15 cellular contexts compared by ENCODE assay signal in genomic region chr3:150035910-150036661, GRCh38.
A peak's percentile ranks its signal among the peaks of the same experiment; 100 is the strongest.
DNase-seq lines count a peak whose midpoint lies in the region; ATAC-seq and TF ChIP-seq lines count a peak whose summit lies in the region.
"Had no signal": no experiment of that assay in that cellular context is flagged by ENCODE, and none has a peak within 500 bp of the region (broad histone marks: within the 10 kb centered on the region; RNA-seq: fewer than 3 reads in every experiment).

No MANE protein-coding gene starts in this region.

- H3F3A ChIP-seq in GM23338 (replicated peaks; ENCODE audit: low read depth), result no peaks in the 10 kb centered on the region

- peaks cover 61% of the 10 kb centered on the region for H3K4me1 ChIP-seq in GM23338 (ENCODE audit: insufficient read depth)
- H3K4me1 ChIP-seq: SJCRH30 had no signal

- no peak overlapping the region for H3K4me3 ChIP-seq in GM23338
- H3K4me3 ChIP-seq: BLaER1, PC-9, SJCRH30 had no signal

- peak overlapping the region; percentile 86; the same call in 1 of the 2 replicates for H2AFZ ChIP-seq in GM23338
- H2AFZ ChIP-seq: PC-9 had no signal

- H4K20me1 ChIP-seq in GM23338 (replicated peaks; ENCODE audit: insufficient read depth), result no peaks in the 10 kb centered on the region
- H4K20me1 ChIP-seq: BLaER1 had no signal

- H3K27ac ChIP-seq in GM23338 (ENCODE audit: low read depth), result no peak overlapping the region
- H3K27ac ChIP-seq: BLaER1, PC-9, SJCRH30 had no signal

- ATAC-seq in GM23338 (no peak), left cardiac atrium (no peak)
- ATAC-seq: CD8-positive, alpha-beta T cell had no signal

- no peak for DNase-seq in GM23338 (ENCODE audit: low spot score)
- peak; percentile 28 for DNase-seq in astrocyte of the hippocampus (ENCODE audit: low read depth, low spot score)
- peak; percentile 22 for DNase-seq in glutamatergic neuron
- peak; percentile 17 for DNase-seq in non-pigmented ciliary epithelial cell (ENCODE audit: low read depth)
- no peak for DNase-seq in NCI-H1694 treated with DMSO at 0.1 percent for 48 hours (lab: John Stamatoyannopoulos, UW)
- no peak for DNase-seq in occipital lobe (lab: John Stamatoyannopoulos, UW)
- DNase-seq in left cardiac atrium, result no peak
- no peak for DNase-seq in NCI-H2227 (lab: John Stamatoyannopoulos, UW; ENCODE audit: unreplicated experiment)
- DNase-seq: CD8-positive, alpha-beta T cell; NCI-H1048; NCI-H1436 treated with DMSO at 0.1 percent for 48 hours; NCI-H510A; PC-9; SJCRH30 had no signal

- peaks cover 8% of the 10 kb centered on the region for H3K27me3 Mint-ChIP-seq in GM23338 (ENCODE audit: insufficient read depth, low read depth, poor library complexity)
- H3K27me3 Mint-ChIP-seq in glutamatergic neuron (ENCODE audit: unreplicated experiment), result no peaks in the 10 kb centered on the region

- H3K4me3 Mint-ChIP-seq in GM23338 (no peak overlapping the region), glutamatergic neuron (ENCODE audit: unreplicated experiment) (peak overlapping the region; percentile 43)
- H3K4me3 Mint-ChIP-seq: CD8-positive, alpha-beta T cell had no signal

- H3K9me2 ChIP-seq in GM23338 (ENCODE audit: insufficient read depth), result peaks cover 6% of the 10 kb centered on the region

- intact Hi-C loops in left cardiac atrium (cut with DNase I), result no loop called here

- H3K4me1 Mint-ChIP-seq in GM23338, result peaks cover 58% of the 10 kb centered on the region
- peaks cover 31% of the 10 kb centered on the region for H3K4me1 Mint-ChIP-seq in glutamatergic neuron (ENCODE audit: low read depth, unreplicated experiment)

- no peaks in the 10 kb centered on the region for H3K27me3 ChIP-seq in GM23338 (ENCODE audit: insufficient read depth)
- H3K27me3 ChIP-seq: BLaER1, SJCRH30 had no signal

- peak overlapping the region; percentile 9; the same call in 1 of the 2 replicates for H3K27ac Mint-ChIP-seq in GM23338
- H3K27ac Mint-ChIP-seq in glutamatergic neuron (ENCODE audit: unreplicated experiment), result peak overlapping the region; percentile 81
- H3K27ac Mint-ChIP-seq: CD8-positive, alpha-beta T cell had no signal

- peak overlapping the region; percentile 42 for H3K4me2 ChIP-seq in GM23338
- H3K4me2 ChIP-seq: PC-9 had no signal

- no peaks in the 10 kb centered on the region for H3K79me2 ChIP-seq in GM23338 (replicated peaks; ENCODE audit: insufficient read depth)

- TF ChIP-seq CTCF in GM23338 (conservative IDR thresholded peaks at IDR 0.05; ENCODE audit: low read depth in 2 of 2), result no peak
- no peak for TF ChIP-seq CTCF in glutamatergic neuron (IDR thresholded peaks at IDR 0.05; ENCODE audit: partially characterized antibody, unreplicated experiment)

- H3K36me3 Mint-ChIP-seq in GM23338 (ENCODE audit: low read depth), result peaks cover 3% of the 10 kb centered on the region; the same call in 1 of the 3 replicates
- H3K36me3 Mint-ChIP-seq in glutamatergic neuron (ENCODE audit: unreplicated experiment), result no peaks in the 10 kb centered on the region
- H3K36me3 Mint-ChIP-seq: CD8-positive, alpha-beta T cell had no signal

- no peaks in the 10 kb centered on the region for H3K36me3 ChIP-seq in GM23338 (ENCODE audit: insufficient read depth)
- H3K36me3 ChIP-seq: BLaER1, SJCRH30 had no signal

- 0 out of 3 replicates have a peak, but pooled peaks cover under 1% of the 10 kb centered on the region for H3K9me3 Mint-ChIP-seq in GM23338
- peaks cover 12% of the 10 kb centered on the region for H3K9me3 Mint-ChIP-seq in glutamatergic neuron (ENCODE audit: unreplicated experiment)

TF ChIP-seq in GM23338, 12 proteins besides CTCF, POLR2A, EP300 and RAD21 (continues in another document):
- TF ChIP-seq JUNB (IDR thresholded peaks at IDR 0.05; ENCODE audit: unreplicated experiment), result no peak
- TF ChIP-seq REST (IDR thresholded peaks at IDR 0.05; ENCODE audit: unreplicated experiment), result no peak
- no peak for TF ChIP-seq POLR2AphosphoS5 (IDR thresholded peaks at IDR 0.05; ENCODE audit: low read depth)
- TF ChIP-seq ZNF462 (CRISPR knock-in tag; IDR thresholded peaks at IDR 0.05), result no peak
- TF ChIP-seq ZNF114 (CRISPR knock-in tag; IDR thresholded peaks at IDR 0.05), result no peak
- no peak for TF ChIP-seq ZNF331 (CRISPR knock-in tag; IDR thresholded peaks at IDR 0.05; ENCODE audit: low read depth)
- TF ChIP-seq EZH2phosphoT487 (IDR thresholded peaks at IDR 0.05; ENCODE audit: unreplicated experiment), result no peak
- no peak for TF ChIP-seq STAT1 (IDR thresholded peaks at IDR 0.05; ENCODE audit: unreplicated experiment)
- no peak for TF ChIP-seq EZH2 (IDR thresholded peaks at IDR 0.05; ENCODE audit: low read depth, unreplicated experiment)

Comparison
In these comparisons a context has a peak if more than half of its experiments do, and no peak if none do; other contexts are left out.
1. DNase-seq: peak in astrocyte of the hippocampus (single experiment), glutamatergic neuron (single experiment) and non-pigmented ciliary epithelial cell (single experiment); none in GM23338 (single experiment), NCI-H1694 treated with DMSO at 0.1 percent for 48 hours (single experiment), occipital lobe (single experiment), left cardiac atrium (single experiment) and NCI-H2227 (single experiment).